ENCODE assay signal across 31 cellular contexts in the genomic region with DNA sequence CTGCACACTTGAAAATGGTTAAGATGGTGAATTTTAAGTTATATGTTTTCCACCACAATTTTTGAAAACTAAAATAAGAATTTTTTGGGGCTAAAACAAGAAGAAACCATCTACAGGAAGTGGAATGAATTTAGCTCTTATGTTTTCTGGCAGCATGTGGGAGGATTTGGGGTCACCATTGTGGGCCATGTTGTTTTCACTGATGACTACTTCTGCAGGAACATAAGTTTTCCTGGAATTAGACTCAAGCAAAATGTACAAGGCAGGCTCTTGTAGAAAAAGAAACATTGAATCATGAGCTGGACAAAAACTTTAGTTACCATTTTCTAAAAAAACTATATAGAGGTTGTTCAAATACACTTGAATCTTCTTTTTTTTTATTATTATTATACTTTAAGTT.
"Had no signal": no experiment of that assay in that cellular context is flagged by ENCODE, and none has a peak within 500 bp of the region (broad histone marks: within the 10 kb centered on the region; RNA-seq: fewer than 3 reads in every experiment).

No MANE protein-coding gene starts in this region.

- H3K4me3 Mint-ChIP-seq: activated CD4-positive, alpha-beta T cell treated with anti-CD3 and anti-CD28 coated beads, Interleukin-2, amount 10 ng/mL, durations not matched to agents 7 days and 5 days; activated naive CD8-positive, alpha-beta T cell; activated T-cell treated with anti-CD3 and anti-CD28 coated beads, Interleukin-2, amount 50 U/mL, for 72 hours; dendritic cell treated with granulocyte-macrophage colony-stimulating factor and Interleukin-4, amounts not matched to agents 40 ng/mL and 50 ng/mL, for 4 days; endodermal cell; immature natural killer cell; naive B cell; stimulated activated memory B cell treated with anti-CD40 and anti-IgM and Interleukin-4, amounts not matched to agents 10 μg/mL and 1 μg/mL and 100 μg/mL, for 72 hours; stimulated activated naive CD8-positive, alpha-beta T cell treated with anti-CD3 and anti-CD28 coated beads, Interleukin-15, amount 100 ng/mL, for 72 hours had no signal

- H3K4me1 Mint-ChIP-seq: endodermal cell; immature natural killer cell; naive B cell; stimulated activated memory B cell treated with anti-CD40 and anti-IgM and Interleukin-4, amounts not matched to agents 10 μg/mL and 1 μg/mL and 100 μg/mL, for 72 hours had no signal

- H3K36me3 Mint-ChIP-seq: activated naive CD8-positive, alpha-beta T cell; immature natural killer cell; naive B cell; stimulated activated memory B cell treated with anti-CD40 and anti-IgM and Interleukin-4, amounts not matched to agents 10 μg/mL and 1 μg/mL and 100 μg/mL, for 72 hours had no signal

- H3K27me3 Mint-ChIP-seq: activated naive CD8-positive, alpha-beta T cell; dendritic cell treated with granulocyte-macrophage colony-stimulating factor and Interleukin-4, amounts not matched to agents 40 ng/mL and 50 ng/mL, for 4 days; progenitor cell of endocrine pancreas; stimulated activated naive CD8-positive, alpha-beta T cell treated with anti-CD3 and anti-CD28 coated beads, Interleukin-15, amount 100 ng/mL, for 72 hours had no signal

- H3K27me3 ChIP-seq: breast epithelium, esophagus muscularis mucosa, gastroesophageal sphincter, right lobe of liver, thyroid gland, upper lobe of left lung, vagina had no signal

- ATAC-seq: activated T-cell treated with anti-CD3 and anti-CD28 coated beads, Interleukin-2, amount 50 U/mL, for 72 hours; gastroesophageal sphincter; left colon; right lobe of liver; stimulated activated memory B cell treated with anti-CD40 and anti-IgM and Interleukin-4, amounts not matched to agents 10 μg/mL and 1 μg/mL and 100 μg/mL, for 72 hours; stimulated activated naive CD8-positive, alpha-beta T cell treated with anti-CD3 and anti-CD28 coated beads, Interleukin-15, amount 100 ng/mL, for 72 hours had no signal

- H3K9me3 Mint-ChIP-seq: activated CD4-positive, alpha-beta T cell treated with anti-CD3 and anti-CD28 coated beads, Interleukin-2, amount 10 ng/mL, durations not matched to agents 7 days and 5 days; activated T-cell treated with anti-CD3 and anti-CD28 coated beads, Interleukin-2, amount 50 U/mL, for 72 hours; dendritic cell treated with granulocyte-macrophage colony-stimulating factor and Interleukin-4, amounts not matched to agents 40 ng/mL and 50 ng/mL, for 4 days; immature natural killer cell; stimulated activated memory B cell treated with anti-CD40 and anti-IgM and Interleukin-4, amounts not matched to agents 10 μg/mL and 1 μg/mL and 100 μg/mL, for 72 hours; stimulated activated naive CD8-positive, alpha-beta T cell treated with anti-CD3 and anti-CD28 coated beads, Interleukin-15, amount 100 ng/mL, for 72 hours had no signal

- H3K4me3 ChIP-seq: breast epithelium, esophagus muscularis mucosa, gastroesophageal sphincter, ovary, right lobe of liver, skin epidermis, thyroid gland, upper lobe of left lung, vagina had no signal

- H3K27ac Mint-ChIP-seq: activated CD4-positive, alpha-beta T cell treated with anti-CD3 and anti-CD28 coated beads, Interleukin-2, amount 10 ng/mL, durations not matched to agents 7 days and 5 days; activated naive CD8-positive, alpha-beta T cell; activated T-cell treated with anti-CD3 and anti-CD28 coated beads, Interleukin-2, amount 50 U/mL, for 72 hours; dendritic cell treated with granulocyte-macrophage colony-stimulating factor and Interleukin-4, amounts not matched to agents 40 ng/mL and 50 ng/mL, for 4 days; endodermal cell; immature natural killer cell; naive B cell; progenitor cell of endocrine pancreas; stimulated activated memory B cell treated with anti-CD40 and anti-IgM and Interleukin-4, amounts not matched to agents 10 μg/mL and 1 μg/mL and 100 μg/mL, for 72 hours had no signal

- H3K36me3 ChIP-seq: breast epithelium, esophagus muscularis mucosa, gastroesophageal sphincter, ovary, right lobe of liver, thyroid gland, upper lobe of left lung, vagina had no signal

- DNase-seq: activated CD4-positive, alpha-beta T cell treated with anti-CD3 and anti-CD28 coated beads, Interleukin-2, amount 10 ng/mL, durations not matched to agents 7 days and 5 days; activated CD4-positive, CD25-positive, alpha-beta regulatory T cell treated with anti-CD3 and anti-CD28 coated beads, Interleukin-2, amount 50 U/mL, for 72 hours; activated effector memory CD4-positive, alpha-beta T cell treated with Interleukin-2 at 50 U/mL for 16 hours; activated naive CD4-positive, alpha-beta T cell treated with Interleukin-2 at 50 U/mL for 16 hours; activated T-cell treated with anti-CD3 and anti-CD28 coated beads, Interleukin-2, amount 50 U/mL, for 72 hours; amniotic stem cell; central memory CD4-positive, alpha-beta T cell; endodermal cell; hippocampal formation; immature natural killer cell; kidney; left colon; mammary epithelial cell; naive B cell; ovary; right lobe of liver; stimulated activated CD4-positive, alpha-beta T cell treated with anti-CD3 and anti-CD28 coated beads, Interleukin-12 subunit alpha, Interleukin-12 subunit beta, amount 100 ng/mL, for 4 hours; stimulated activated CD4-positive, alpha-beta T cell treated with anti-CD3 and anti-CD28 coated beads, Interleukin-4, amount 100 ng/mL, for 24 hours; stimulated activated naive CD8-positive, alpha-beta T cell treated with anti-CD3 and anti-CD28 coated beads, Interleukin-15, amount 100 ng/mL, for 72 hours; T-helper 2 cell; thyroid gland; upper lobe of left lung had no signal

- FAIRE-seq: kidney had no signal
